Comparison of ENCODE assay signal across 8 cellular contexts in the genomic region with DNA sequence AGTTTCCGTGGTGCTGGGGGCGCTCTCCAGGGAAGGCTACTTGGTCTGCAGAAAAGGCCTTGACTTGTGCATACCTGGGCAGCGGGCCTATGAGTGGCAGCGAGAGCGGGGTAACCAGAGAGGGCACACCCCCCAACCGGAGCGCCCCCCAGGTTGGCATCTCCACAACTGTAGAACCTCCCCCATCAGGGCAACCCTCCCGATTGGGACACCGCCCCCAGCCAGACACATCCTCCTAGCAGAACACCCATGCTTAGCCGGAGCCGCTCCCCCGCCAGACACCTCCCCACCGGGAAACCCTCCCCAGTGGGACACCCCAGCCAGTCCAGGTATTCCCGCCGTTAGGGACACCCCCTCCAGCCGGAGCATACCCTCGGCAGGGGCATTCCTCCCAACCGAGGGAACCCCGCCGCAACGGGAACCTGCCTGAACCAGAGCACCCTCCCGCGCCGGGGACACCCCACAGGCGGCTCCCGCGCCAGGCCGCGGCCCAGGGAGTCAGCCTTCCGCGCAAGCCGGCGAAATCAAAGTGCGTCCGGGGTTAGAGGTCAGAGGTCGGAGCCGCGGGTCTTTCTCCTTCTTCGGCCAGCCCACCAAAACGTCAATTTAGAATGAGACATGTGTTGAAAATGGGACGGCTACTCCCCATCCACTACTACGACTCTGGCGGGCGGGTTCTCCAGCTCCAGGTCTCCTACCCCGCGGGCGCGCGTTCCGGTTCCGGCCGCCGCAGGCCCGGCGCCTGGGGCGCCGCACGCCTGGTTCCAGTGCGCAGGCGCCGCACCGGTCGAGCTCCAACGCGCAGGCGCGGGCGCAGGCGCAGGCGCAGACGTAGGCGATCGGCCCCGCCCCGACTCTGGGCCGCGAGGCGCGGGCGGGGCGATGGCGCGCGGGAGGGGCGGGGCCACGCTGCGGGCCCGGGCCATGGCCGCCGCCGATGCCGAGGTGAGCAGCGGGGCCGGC. TPM values are rescaled to one million over a fixed set of nuclear protein-coding genes. Genes with fewer than 3 reads are reported as not detected.
DNase-seq lines count a peak whose midpoint lies in the region; ATAC-seq, FAIRE-seq and TF ChIP-seq lines count a peak whose summit lies in the region.

A gene (plus strand): TSS at position 901 of the 963 bp plus-strand sequence. CDS start 24 bp downstream, at position 925.

- CTCF ChIA-PET in WTC11 (lab: Charles Lee), result interaction anchor here (0.5 to 1.8 kb wide), 12 partner anchors 13 to 275 kb away, joined by 3 to 11 read pairs (median 4); a partner anchor contains a TSS

- peaks cover 27% of the 10 kb centered on the region for H3K4me1 Mint-ChIP-seq in WTC11

- peaks cover 25% of the 10 kb centered on the region for H3K36me3 ChIP-seq in bronchial epithelial cell (ENCODE audit: control insufficient read depth, insufficient read depth, low read length)

- H3K36me3 Mint-ChIP-seq in WTC11, result peaks cover 15% of the 10 kb centered on the region

- H3K27me3 Mint-ChIP-seq in WTC11 (ENCODE audit: low read depth), result no peaks in the 10 kb centered on the region

- DNase-seq in 8988T (peak; percentile 99), NCI-H2227 (lab: John Stamatoyannopoulos, UW; ENCODE audit: unreplicated experiment) (peak; percentile 90), WTC11 (ENCODE audit: low spot score) (peak; percentile 87), bronchial epithelial cell (ENCODE audit: low read depth) (peak; percentile 39), iris pigment epithelial cell (ENCODE audit: low read depth) (peak; percentile 67)
- peak; percentile 78 to 81 for DNase-seq in stimulated activated CD4-positive, alpha-beta T cell treated with anti-CD3 and anti-CD28 coated beads, Interleukin-12 subunit alpha, Interleukin-12 subunit beta, amount 100 ng/mL, for 24 hours (ENCODE audit: low read depth in 2 of 2)

- POLR2A ChIA-PET in WTC11 (lab: Charles Lee), result interaction anchor here (0.6 to 2.1 kb wide), 8 partner anchors 14 to 53 kb away, joined by 3 to 6 read pairs (median 4); a partner anchor contains a TSS

- H3K4me3 Mint-ChIP-seq in WTC11, result peak within 1 kb of the TSS; percentile 93

- peak within 1 kb of the TSS; percentile 82 for H3K4me3 ChIP-seq in bronchial epithelial cell (ENCODE audit: low read depth, low read length)

- peak; percentile 69 for TF ChIP-seq POLR2A in GM18526 (IDR thresholded peaks at IDR 0.05; ENCODE audit: extremely low read depth, insufficient read length)

- FAIRE-seq in bronchial epithelial cell (lab: Jason Lieb, UNC), result no peak

- ATAC-seq in HG03060 (IDR thresholded peaks at IDR 0.05; ENCODE audit: low read depth, unreplicated experiment) (peak; percentile 47), WTC11 (peak; percentile 78)

- peak within 1 kb of the TSS; percentile 89 for H3K27ac Mint-ChIP-seq in WTC11

- H3K9me3 Mint-ChIP-seq in WTC11, result no peaks in the 10 kb centered on the region

- TF ChIP-seq CTCF in WTC11 (IDR thresholded peaks at IDR 0.05) (no peak), bronchial epithelial cell (IDR thresholded peaks at IDR 0.05; ENCODE audit: insufficient read depth, low read length, severe bottlenecking) (no peak)

- H3K27me3 ChIP-seq in bronchial epithelial cell (ENCODE audit: control insufficient read depth, insufficient read depth, low read length), result no peaks in the 10 kb centered on the region

TF ChIP-seq in WTC11, 78 proteins besides CTCF, POLR2A, EP300 and RAD21 (continues in another document):
- TF ChIP-seq TEAD4 (CRISPR knock-in tag; IDR thresholded peaks at IDR 0.05) (0 out of 2 replicates have a peak, but pooled peaks have one; percentile 29), NFATC4 (CRISPR knock-in tag; IDR thresholded peaks at IDR 0.05) (0 out of 2 replicates have a peak, but pooled peaks have one; percentile 48), TEAD1 (CRISPR knock-in tag; IDR thresholded peaks at IDR 0.05) (peak; percentile 36; the same call in 1 of the 2 replicates), ZBTB21 (CRISPR knock-in tag; IDR thresholded peaks at IDR 0.05; ENCODE audit: borderline replicate concordance) (no peak), NR2C2 (CRISPR knock-in tag; IDR thresholded peaks at IDR 0.05) (peak; percentile 89), ZNF317 (CRISPR knock-in tag; IDR thresholded peaks at IDR 0.05; ENCODE audit: borderline replicate concordance, low read depth) (no peak; the same call in 1 of the 2 replicates), NFYB (CRISPR knock-in tag; conservative IDR thresholded peaks at IDR 0.05; ENCODE audit: low read depth) (peak; percentile 32; the same call in 1 of the 2 replicates), ZNF232 (CRISPR knock-in tag; IDR thresholded peaks at IDR 0.05) (peak; percentile 24; the same call in 1 of the 2 replicates), JUN (CRISPR knock-in tag; IDR thresholded peaks at IDR 0.05) (0 out of 2 replicates have a peak, but pooled peaks have one; percentile 68), ZNF423 (CRISPR knock-in tag; IDR thresholded peaks at IDR 0.05) (peak; percentile 66), RELA (CRISPR knock-in tag; IDR thresholded peaks at IDR 0.05; ENCODE audit: borderline replicate concordance) (no peak), NR1H2 (CRISPR knock-in tag; IDR thresholded peaks at IDR 0.05) (no peak)
- TF ChIP-seq, protein P1, sequence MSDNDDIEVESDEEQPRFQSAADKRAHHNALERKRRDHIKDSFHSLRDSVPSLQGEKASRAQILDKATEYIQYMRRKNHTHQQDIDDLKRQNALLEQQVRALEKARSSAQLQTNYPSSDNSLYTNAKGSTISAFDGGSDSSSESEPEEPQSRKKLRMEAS (CRISPR knock-in tag; IDR thresholded peaks at IDR 0.05), result peak; percentile 58; the same call in 1 of the 2 replicates
- TF ChIP-seq, protein P2, sequence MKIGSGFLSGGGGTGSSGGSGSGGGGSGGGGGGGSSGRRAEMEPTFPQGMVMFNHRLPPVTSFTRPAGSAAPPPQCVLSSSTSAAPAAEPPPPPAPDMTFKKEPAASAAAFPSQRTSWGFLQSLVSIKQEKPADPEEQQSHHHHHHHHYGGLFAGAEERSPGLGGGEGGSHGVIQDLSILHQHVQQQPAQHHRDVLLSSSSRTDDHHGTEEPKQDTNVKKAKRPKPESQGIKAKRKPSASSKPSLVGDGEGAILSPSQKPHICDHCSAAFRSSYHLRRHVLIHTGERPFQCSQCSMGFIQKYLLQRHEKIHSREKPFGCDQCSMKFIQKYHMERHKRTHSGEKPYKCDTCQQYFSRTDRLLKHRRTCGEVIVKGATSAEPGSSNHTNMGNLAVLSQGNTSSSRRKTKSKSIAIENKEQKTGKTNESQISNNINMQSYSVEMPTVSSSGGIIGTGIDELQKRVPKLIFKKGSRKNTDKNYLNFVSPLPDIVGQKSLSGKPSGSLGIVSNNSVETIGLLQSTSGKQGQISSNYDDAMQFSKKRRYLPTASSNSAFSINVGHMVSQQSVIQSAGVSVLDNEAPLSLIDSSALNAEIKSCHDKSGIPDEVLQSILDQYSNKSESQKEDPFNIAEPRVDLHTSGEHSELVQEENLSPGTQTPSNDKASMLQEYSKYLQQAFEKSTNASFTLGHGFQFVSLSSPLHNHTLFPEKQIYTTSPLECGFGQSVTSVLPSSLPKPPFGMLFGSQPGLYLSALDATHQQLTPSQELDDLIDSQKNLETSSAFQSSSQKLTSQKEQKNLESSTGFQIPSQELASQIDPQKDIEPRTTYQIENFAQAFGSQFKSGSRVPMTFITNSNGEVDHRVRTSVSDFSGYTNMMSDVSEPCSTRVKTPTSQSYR (CRISPR knock-in tag; IDR thresholded peaks at IDR 0.05), result no peak
- TF ChIP-seq, protein P3, sequence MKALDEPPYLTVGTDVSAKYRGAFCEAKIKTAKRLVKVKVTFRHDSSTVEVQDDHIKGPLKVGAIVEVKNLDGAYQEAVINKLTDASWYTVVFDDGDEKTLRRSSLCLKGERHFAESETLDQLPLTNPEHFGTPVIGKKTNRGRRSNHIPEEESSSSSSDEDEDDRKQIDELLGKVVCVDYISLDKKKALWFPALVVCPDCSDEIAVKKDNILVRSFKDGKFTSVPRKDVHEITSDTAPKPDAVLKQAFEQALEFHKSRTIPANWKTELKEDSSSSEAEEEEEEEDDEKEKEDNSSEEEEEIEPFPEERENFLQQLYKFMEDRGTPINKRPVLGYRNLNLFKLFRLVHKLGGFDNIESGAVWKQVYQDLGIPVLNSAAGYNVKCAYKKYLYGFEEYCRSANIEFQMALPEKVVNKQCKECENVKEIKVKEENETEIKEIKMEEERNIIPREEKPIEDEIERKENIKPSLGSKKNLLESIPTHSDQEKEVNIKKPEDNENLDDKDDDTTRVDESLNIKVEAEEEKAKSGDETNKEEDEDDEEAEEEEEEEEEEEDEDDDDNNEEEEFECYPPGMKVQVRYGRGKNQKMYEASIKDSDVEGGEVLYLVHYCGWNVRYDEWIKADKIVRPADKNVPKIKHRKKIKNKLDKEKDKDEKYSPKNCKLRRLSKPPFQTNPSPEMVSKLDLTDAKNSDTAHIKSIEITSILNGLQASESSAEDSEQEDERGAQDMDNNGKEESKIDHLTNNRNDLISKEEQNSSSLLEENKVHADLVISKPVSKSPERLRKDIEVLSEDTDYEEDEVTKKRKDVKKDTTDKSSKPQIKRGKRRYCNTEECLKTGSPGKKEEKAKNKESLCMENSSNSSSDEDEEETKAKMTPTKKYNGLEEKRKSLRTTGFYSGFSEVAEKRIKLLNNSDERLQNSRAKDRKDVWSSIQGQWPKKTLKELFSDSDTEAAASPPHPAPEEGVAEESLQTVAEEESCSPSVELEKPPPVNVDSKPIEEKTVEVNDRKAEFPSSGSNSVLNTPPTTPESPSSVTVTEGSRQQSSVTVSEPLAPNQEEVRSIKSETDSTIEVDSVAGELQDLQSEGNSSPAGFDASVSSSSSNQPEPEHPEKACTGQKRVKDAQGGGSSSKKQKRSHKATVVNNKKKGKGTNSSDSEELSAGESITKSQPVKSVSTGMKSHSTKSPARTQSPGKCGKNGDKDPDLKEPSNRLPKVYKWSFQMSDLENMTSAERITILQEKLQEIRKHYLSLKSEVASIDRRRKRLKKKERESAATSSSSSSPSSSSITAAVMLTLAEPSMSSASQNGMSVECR (CRISPR knock-in tag; IDR thresholded peaks at IDR 0.05; ENCODE audit: borderline replicate concordance), result peak; percentile 80; the same call in 1 of the 2 replicates
- TF ChIP-seq, protein P4, sequence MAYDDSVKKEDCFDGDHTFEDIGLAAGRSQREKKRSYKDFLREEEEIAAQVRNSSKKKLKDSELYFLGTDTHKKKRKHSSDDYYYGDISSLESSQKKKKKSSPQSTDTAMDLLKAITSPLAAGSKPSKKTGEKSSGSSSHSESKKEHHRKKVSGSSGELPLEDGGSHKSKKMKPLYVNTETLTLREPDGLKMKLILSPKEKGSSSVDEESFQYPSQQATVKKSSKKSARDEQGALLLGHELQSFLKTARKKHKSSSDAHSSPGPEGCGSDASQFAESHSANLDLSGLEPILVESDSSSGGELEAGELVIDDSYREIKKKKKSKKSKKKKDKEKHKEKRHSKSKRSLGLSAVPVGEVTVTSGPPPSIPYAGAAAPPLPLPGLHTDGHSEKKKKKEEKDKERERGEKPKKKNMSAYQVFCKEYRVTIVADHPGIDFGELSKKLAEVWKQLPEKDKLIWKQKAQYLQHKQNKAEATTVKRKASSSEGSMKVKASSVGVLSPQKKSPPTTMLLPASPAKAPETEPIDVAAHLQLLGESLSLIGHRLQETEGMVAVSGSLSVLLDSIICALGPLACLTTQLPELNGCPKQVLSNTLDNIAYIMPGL (CRISPR knock-in tag; IDR thresholded peaks at IDR 0.05), result peak; percentile 40; the same call in 1 of the 2 replicates

RNA-seq across cellular contexts. Expression of the gene that starts here (rescaled TPM):
- total RNA-seq in WTC11 (2021) (152 to 170 TPM (median 154 TPM) in 3 replicates), bronchial epithelial cell (45.3 and 45.4 TPM in 2 replicates)

Comparison
In these comparisons a context has a peak if more than half of its experiments do, and no peak if none do; other contexts are left out.
1. Peak in every context shown above with its lines: DNase-seq, ATAC-seq and H3K4me3 ChIP-seq.
2. DNase-seq: peak in every context shown above with its lines; median percentile 99 in 8988T; 90 in NCI-H2227; 87 in WTC11; 80 in stimulated activated CD4-positive, alpha-beta T cell treated with anti-CD3 and anti-CD28 coated beads, Interleukin-12 subunit alpha, Interleukin-12 subunit beta, amount 100 ng/mL, for 24 hours; 67 in iris pigment epithelial cell; 39 in bronchial epithelial cell.